Comparison of ENCODE assay signal across 22 cellular contexts in genomic region chr17:78135858-78136500, GRCh38. TPM values are rescaled to one million over a fixed set of nuclear protein-coding genes. Genes with fewer than 3 reads are reported as not detected.
DNase-seq lines count a peak whose midpoint lies in the region; ATAC-seq, FAIRE-seq and TF ChIP-seq lines count a peak whose summit lies in the region.
"Had no signal": no experiment of that assay in that cellular context is flagged by ENCODE, and none has a peak within 500 bp of the region (broad histone marks: within the 10 kb centered on the region; RNA-seq: fewer than 3 reads in every experiment).

No MANE protein-coding gene starts in this region.

- peak overlapping the region; percentile 53 for H3K27ac Mint-ChIP-seq in activated T-cell treated with anti-CD3 and anti-CD28 coated beads, Interleukin-2, amount 50 U/mL, for 24 hours
- peak overlapping the region; percentile 86 to 89 for H3K27ac Mint-ChIP-seq in T-cell
- H3K27ac Mint-ChIP-seq in effector memory CD8-positive, alpha-beta T cell = no peak overlapping the region

- peaks cover 0 to 3% of the 10 kb centered on the region in 2 donors for H3K4me1 ChIP-seq in small intestine (ENCODE audit: control insufficient read depth in 2 of 2, insufficient read depth in 1 of 2, low read depth in 1 of 2, low read length in 1 of 2)
- H3K4me1 ChIP-seq in ascending aorta = peaks cover 0 to 10% of the 10 kb centered on the region in 2 donors

- H3K36me3 Mint-ChIP-seq in activated T-cell treated with anti-CD3 and anti-CD28 coated beads, Interleukin-2, amount 50 U/mL, for 24 hours (ENCODE audit: low read depth) = peaks cover 77% of the 10 kb centered on the region
- H3K36me3 Mint-ChIP-seq in activated T-cell treated with anti-CD3 and anti-CD28 coated beads, Interleukin-2, amount 50 U/mL, for 4 hours (ENCODE audit: insufficient read depth) = peaks cover 21% of the 10 kb centered on the region
- H3K36me3 Mint-ChIP-seq in T-cell = peaks cover 24% of the 10 kb centered on the region
- H3K36me3 Mint-ChIP-seq in effector memory CD8-positive, alpha-beta T cell (ENCODE audit: insufficient read depth) = peaks cover 83% of the 10 kb centered on the region

- H3K27ac ChIP-seq in small intestine (ENCODE audit: low read depth in 1 of 2, low read length in 1 of 2) (no peak overlapping the region), ascending aorta (no peak overlapping the region)
- H3K27ac ChIP-seq: gastrocnemius medialis, SK-N-MC had no signal

- CTCF ChIA-PET in T-cell (lab: Charles Lee) = interaction anchor here (0.6 to 1.5 kb wide), 5 partner anchors 16 to 130 kb away, joined by 3 to 4 read pairs (median 4); no protein-coding TSS in a partner anchor

- H3K4me3 ChIP-seq in small intestine (ENCODE audit: low read depth in 1 of 2, low read length in 2 of 2) (no peak overlapping the region), ascending aorta (no peak overlapping the region)
- H3K4me3 ChIP-seq: gastrocnemius medialis, SK-N-MC had no signal

- H3K27me3 Mint-ChIP-seq in activated T-cell treated with anti-CD3 and anti-CD28 coated beads, Interleukin-2, amount 50 U/mL, for 24 hours = no peaks in the 10 kb centered on the region
- H3K27me3 Mint-ChIP-seq in activated T-cell treated with anti-CD3 and anti-CD28 coated beads, Interleukin-2, amount 50 U/mL, for 4 hours (ENCODE audit: low read depth) = no peaks in the 10 kb centered on the region
- H3K27me3 Mint-ChIP-seq in T-cell = no peaks in the 10 kb centered on the region
- H3K27me3 Mint-ChIP-seq in effector memory CD8-positive, alpha-beta T cell = no peaks in the 10 kb centered on the region

- H3K27me3 ChIP-seq in small intestine (ENCODE audit: control insufficient read depth in 2 of 2, insufficient read depth in 2 of 2, low read length in 2 of 2) (no peaks in the 10 kb centered on the region), ascending aorta (no peaks in the 10 kb centered on the region)

- peaks cover 73% of the 10 kb centered on the region for H3K4me1 Mint-ChIP-seq in activated T-cell treated with anti-CD3 and anti-CD28 coated beads, Interleukin-2, amount 50 U/mL, for 24 hours (ENCODE audit: low read depth)
- peaks cover 76% of the 10 kb centered on the region for H3K4me1 Mint-ChIP-seq in activated T-cell treated with anti-CD3 and anti-CD28 coated beads, Interleukin-2, amount 50 U/mL, for 4 hours (ENCODE audit: low read depth)
- H3K4me1 Mint-ChIP-seq in T-cell = peaks cover 76 to 79% (median 77%) of the 10 kb centered on the region in 3 donors
- peaks cover 59 to 65% of the 10 kb centered on the region in 2 donors for H3K4me1 Mint-ChIP-seq in effector memory CD8-positive, alpha-beta T cell (ENCODE audit: low read depth in 2 of 2)

- 84 to 90% (median 88%) methylated on average over 9 of the region's 9 CpGs for WGBS in small intestine, 3 donors

- FAIRE-seq in small intestine (lab: Jason Lieb, UNC) = no peak
- FAIRE-seq: kidney, urothelium cell line had no signal

- no peaks in the 10 kb centered on the region for H3K9me3 Mint-ChIP-seq in activated T-cell treated with anti-CD3 and anti-CD28 coated beads, Interleukin-2, amount 50 U/mL, for 24 hours
- H3K9me3 Mint-ChIP-seq in activated T-cell treated with anti-CD3 and anti-CD28 coated beads, Interleukin-2, amount 50 U/mL, for 4 hours = no peaks in the 10 kb centered on the region
- no peaks in the 10 kb centered on the region for H3K9me3 Mint-ChIP-seq in T-cell
- no peaks in the 10 kb centered on the region for H3K9me3 Mint-ChIP-seq in effector memory CD8-positive, alpha-beta T cell

- H3K36me3 ChIP-seq in small intestine (ENCODE audit: control insufficient read depth in 2 of 2, insufficient read depth in 2 of 2, low read length in 2 of 2) (no peaks in the 10 kb centered on the region), ascending aorta (no peaks in the 10 kb centered on the region)
- H3K36me3 ChIP-seq: gastrocnemius medialis had no signal

- POLR2A ChIA-PET in T-cell (lab: Charles Lee) = no interaction called here

- H3K9me3 ChIP-seq in small intestine (ENCODE audit: control insufficient read depth, low read depth) (no peaks in the 10 kb centered on the region), ascending aorta (no peaks in the 10 kb centered on the region)
- H3K9me3 ChIP-seq: gastrocnemius medialis had no signal

- TF ChIP-seq CTCF in ascending aorta (IDR thresholded peaks at IDR 0.05) = no peak

- ATAC-seq in activated T-cell treated with anti-CD3 and anti-CD28 coated beads, Interleukin-2, amount 50 U/mL, for 4 hours = no peak
- ATAC-seq in T-cell (replicated peaks in 1 of 4) = no peak
- ATAC-seq in effector memory CD8-positive, alpha-beta T cell (replicated peaks) = no peak
- ATAC-seq: gastrocnemius medialis had no signal

- intact Hi-C loops in ascending aorta (cut with DNase I) (no loop called here), posterior cingulate gyrus (cut with DNase I) (loop anchor here (10.0 kb wide), 1 partner anchor 289 kb away; no protein-coding TSS in a partner anchor)

- DNase-seq in activated T-cell treated with anti-CD3 and anti-CD28 coated beads, Interleukin-2, amount 50 U/mL, for 24 hours = no peak
- no peak for DNase-seq in activated T-cell treated with anti-CD3 and anti-CD28 coated beads, Interleukin-2, amount 50 U/mL, for 4 hours
- DNase-seq in T-cell = no peak
- DNase-seq in effector memory CD8-positive, alpha-beta T cell = no peak
- peak; percentile 51 for DNase-seq in small intestine
- DNase-seq in ascending aorta (ENCODE audit: low spot score in 2 of 2) = no peak
- no peak for DNase-seq in NCI-H2227 treated with DMSO at 0.1 percent for 48 hours (lab: John Stamatoyannopoulos, UW)
- DNase-seq in posterior cingulate gyrus = no peak
- DNase-seq: ACHN; activated CD4-positive, alpha-beta T cell treated with anti-CD3 and anti-CD28 coated beads for 48 hours; amniotic stem cell; DMS79 treated with DMSO at 0.1 percent for 48 hours; gastrocnemius medialis; HCEC 1CT; KBM-7; kidney; NCI-H187 had no signal

- H3K4me3 Mint-ChIP-seq in activated T-cell treated with anti-CD3 and anti-CD28 coated beads, Interleukin-2, amount 50 U/mL, for 24 hours = no peak overlapping the region
- no peak overlapping the region for H3K4me3 Mint-ChIP-seq in activated T-cell treated with anti-CD3 and anti-CD28 coated beads, Interleukin-2, amount 50 U/mL, for 4 hours
- H3K4me3 Mint-ChIP-seq in T-cell = peak overlapping the region in 1 of 3 donors; percentile 99
- peak overlapping the region; percentile 19 to 33 for H3K4me3 Mint-ChIP-seq in effector memory CD8-positive, alpha-beta T cell

RNA-seq across cellular contexts. Expression of gene TMC8, which starts 5.4 kb away (rescaled TPM):
- 10 to 100 TPM; 46.9 to 69.4 (median 61.7) TPM for total RNA-seq in activated T-cell treated with anti-CD3 and anti-CD28 coated beads, Interleukin-2, amount 50 U/mL, for 4 hours
- total RNA-seq in T-cell (100 to 1,000 TPM; 301 to 631 (median 431) TPM), ascending aorta (9.6 TPM)
- 1 to 10 TPM; 1.3 to 5.7 (median 4.1) TPM for polyA plus RNA-seq in small intestine

RNA-seq across cellular contexts. Expression of gene TMC6, which starts 7.4 kb away (rescaled TPM):
- total RNA-seq in activated T-cell treated with anti-CD3 and anti-CD28 coated beads, Interleukin-2, amount 50 U/mL, for 4 hours = 10 to 100 TPM; 79.1 to 87.1 (median 81.5) TPM
- total RNA-seq in T-cell (100 to 1,000 TPM; 616 to 847 (median 698) TPM), ascending aorta (173 TPM)
- polyA plus RNA-seq in small intestine = 10 to 100 TPM; 29.7 to 51.1 (median 50.0) TPM

RNA-seq across cellular contexts. Expression of gene C17orf99, which starts 10.2 kb away (rescaled TPM):
- not detected for total RNA-seq in activated T-cell treated with anti-CD3 and anti-CD28 coated beads, Interleukin-2, amount 50 U/mL, for 4 hours
- total RNA-seq in T-cell (under 1 TPM in 1 of 5 donors, not detected in 4; 0.73 TPM), ascending aorta (not detected)
- polyA plus RNA-seq in small intestine = under 1 TPM in 1 of 3 donors, not detected in 2; 0.19 TPM
- total RNA-seq: cardiac septum, gastrocnemius medialis, kidney, lung microvascular endothelial cell, posterior vena cava had no signal

RNA-seq across cellular contexts. Expression of gene SYNGR2, which starts 32.4 kb away (rescaled TPM):
- total RNA-seq in activated T-cell treated with anti-CD3 and anti-CD28 coated beads, Interleukin-2, amount 50 U/mL, for 4 hours = 100 to 1,000 TPM; 192 to 224 (median 196) TPM
- total RNA-seq in T-cell (10 to 100 TPM; 56.0 to 86.3 (median 74.6) TPM), ascending aorta (115 TPM)
- 100 to 1,000 TPM in 1 of 3 donors, 10 to 100 TPM in 2; 46.5 to 187 (median 73.0) TPM for polyA plus RNA-seq in small intestine

RNA-seq across cellular contexts. Expression of gene TK1, which starts 50.9 kb away (rescaled TPM):
- 10 to 100 TPM; 23.0 to 30.3 (median 26.8) TPM for total RNA-seq in activated T-cell treated with anti-CD3 and anti-CD28 coated beads, Interleukin-2, amount 50 U/mL, for 4 hours
- total RNA-seq in T-cell (1 to 10 TPM; 1.6 to 3.3 (median 2.2) TPM), ascending aorta (not detected)
- 10 to 100 TPM in 2 of 3 donors, 1 to 10 TPM in 1; 6.9 to 60.6 (median 11.6) TPM for polyA plus RNA-seq in small intestine

Comparison
In these comparisons a context has a peak if more than half of its experiments do, and no peak if none do; other contexts are left out.
1. H3K27ac Mint-ChIP-seq: peak in activated T-cell treated with anti-CD3 and anti-CD28 coated beads, Interleukin-2, amount 50 U/mL, for 24 hours (single experiment) and T-cell (2 of 2); none in effector memory CD8-positive, alpha-beta T cell (0 of 2).
2. H3K4me3 Mint-ChIP-seq: peak in effector memory CD8-positive, alpha-beta T cell (2 of 2); none in activated T-cell treated with anti-CD3 and anti-CD28 coated beads, Interleukin-2, amount 50 U/mL, for 24 hours (single experiment) and activated T-cell treated with anti-CD3 and anti-CD28 coated beads, Interleukin-2, amount 50 U/mL, for 4 hours (single experiment).
3. RNA of gene TMC8, which starts 5.4 kb away (total RNA-seq): 301 to 631 TPM in T-cell; 46.9 to 69.4 TPM in activated T-cell treated with anti-CD3 and anti-CD28 coated beads, Interleukin-2, amount 50 U/mL, for 4 hours and 9.6 TPM in ascending aorta (single experiment); every median in the first group is over 4 times any median in the second.